In genomic region chr17:57279432-57279831, GRCh38 we compare ENCODE assay signal across 19 cellular contexts.
DNase-seq lines count a peak whose midpoint lies in the region; ATAC-seq and TF ChIP-seq lines count a peak whose summit lies in the region.
"Had no signal": no experiment of that assay in that cellular context is flagged by ENCODE, and none has a peak within 500 bp of the region (broad histone marks: within the 10 kb centered on the region; RNA-seq: fewer than 3 reads in every experiment).

No MANE protein-coding gene starts in this region.

- H3K4me3 Mint-ChIP-seq in nephron progenitor cell, result peak overlapping the region; percentile 41
- H3K4me3 Mint-ChIP-seq: IgD-negative memory B cell had no signal

- H3K4me3 ChIP-seq in AG10803 (ENCODE audit: low read length), result no peak overlapping the region
- H3K4me3 ChIP-seq: BLaER1 treated with 17β-estradiol and CSF1 and Interleukin-3, amounts not matched to agents 10 nM and 100 nM; HAP-1; Peyer's patch; SJSA1 had no signal

- peaks cover 3% of the 10 kb centered on the region for H3K27me3 Mint-ChIP-seq in nephron progenitor cell (ENCODE audit: low read depth, poor library complexity)
- H3K27me3 Mint-ChIP-seq: IgD-negative memory B cell had no signal

- H3K4me1 Mint-ChIP-seq in nephron progenitor cell, result peaks cover 97% of the 10 kb centered on the region

- no peak for TF ChIP-seq POLR2A in erythroblast (IDR thresholded peaks at IDR 0.05; ENCODE audit: low read length)

- TF ChIP-seq CTCF in AG10803 (conservative IDR thresholded peaks at IDR 0.05; ENCODE audit: low read length) (no peak), nephron progenitor cell (IDR thresholded peaks at IDR 0.05) (no peak)

- DNase-seq in AG10803 (ENCODE audit: low read depth), result peak; percentile 25
- DNase-seq in GM03348 (ENCODE audit: low spot score), result peak; percentile 29
- peak; percentile 49 for DNase-seq in astrocyte of the hippocampus (ENCODE audit: low read depth, low spot score)
- no peak for DNase-seq in nephron progenitor cell
- DNase-seq in erythroblast (lab: John Stamatoyannopoulos, UW), result no peak
- no peak for DNase-seq in NCI-H2196 (lab: John Stamatoyannopoulos, UW; ENCODE audit: unreplicated experiment)
- DNase-seq: DMS79 treated with DMSO at 0.1 percent for 48 hours; Kasumi-1; MM.1S; NCI-H1092 treated with DMSO at 0.1 percent for 48 hours; NCI-H2081 treated with DMSO at 0.1 percent for 48 hours; NCI-H748 treated with DMSO at 0.1 percent for 48 hours; NK-92 treated with Interleukin-12 subunit alpha and Interleukin-12 subunit beta, amount 100 ng/mL, for 24 hours; Peyer's patch had no signal

- H3K36me3 Mint-ChIP-seq in nephron progenitor cell (ENCODE audit: low read depth), result peaks cover 64% of the 10 kb centered on the region

- peak overlapping the region; percentile 89 for H3K27ac Mint-ChIP-seq in nephron progenitor cell
- H3K27ac Mint-ChIP-seq: IgD-negative memory B cell had no signal

- ATAC-seq in HG03432 (IDR thresholded peaks at IDR 0.05; ENCODE audit: unreplicated experiment), result no peak

- H3K9me3 Mint-ChIP-seq in nephron progenitor cell, result no peaks in the 10 kb centered on the region
- H3K9me3 Mint-ChIP-seq: IgD-negative memory B cell had no signal

Comparison
In these comparisons a context has a peak if more than half of its experiments do, and no peak if none do; other contexts are left out.
1. DNase-seq: peak in AG10803 (single experiment), GM03348 (single experiment) and astrocyte of the hippocampus (single experiment); none in nephron progenitor cell (single experiment), erythroblast (0 of 2) and NCI-H2196 (single experiment).